8 cellular contexts compared by ENCODE assay signal in genomic region chr19:34962945-34963530, GRCh38. TPM values are rescaled to one million over a fixed set of nuclear protein-coding genes. Genes with fewer than 3 reads are reported as not detected.
DNase-seq lines count a peak whose midpoint lies in the region; ATAC-seq and TF ChIP-seq lines count a peak whose summit lies in the region.

No MANE protein-coding gene starts in this region.

- DNase-seq in NCI-H1105 treated with DMSO at 0.1 percent for 48 hours (lab: John Stamatoyannopoulos, UW) = peak; percentile 6
- DNase-seq in NCI-H1105 (lab: John Stamatoyannopoulos, UW) = no peak
- no peak for DNase-seq in WTC11 (ENCODE audit: low spot score)
- DNase-seq in head of caudate nucleus = peak in 24 of 42 donors; percentile 15 to 60 (median 36)
- no peak for DNase-seq in sigmoid colon
- no peak for DNase-seq in kidney glomerular epithelial cell (lab: John Stamatoyannopoulos, UW)
- no peak for DNase-seq in GM19238 (ENCODE audit: insufficient read length, low spot score)
- DNase-seq in NCI-H1694 (lab: John Stamatoyannopoulos, UW) = no peak

- intact Hi-C loops in head of caudate nucleus (cut with DNase I) (no loop called here), sigmoid colon (cut with DNase I) (no loop called here)

- H3K4me1 Mint-ChIP-seq in WTC11 = peaks cover 34% of the 10 kb centered on the region

- no peak for TF ChIP-seq POLR2A in sigmoid colon (IDR thresholded peaks at IDR 0.05)

- no peaks in the 10 kb centered on the region for H3K27me3 ChIP-seq in sigmoid colon

- no peak for TF ChIP-seq CTCF in WTC11 (IDR thresholded peaks at IDR 0.05)
- no peak for TF ChIP-seq CTCF in sigmoid colon (IDR thresholded peaks at IDR 0.05)

- peak overlapping the region; percentile 90 to 99 (median 96) for H3K4me3 ChIP-seq in sigmoid colon

- H3K36me3 Mint-ChIP-seq in WTC11 = peaks cover 59% of the 10 kb centered on the region

- H3K27ac Mint-ChIP-seq in WTC11 = no peak overlapping the region

- H3K9me3 ChIP-seq in sigmoid colon = peaks cover 17 to 20% (median 18%) of the 10 kb centered on the region in 4 donors

- H3K4me3 Mint-ChIP-seq in WTC11 = peak overlapping the region; percentile 87

- CTCF ChIA-PET in WTC11 (lab: Charles Lee) = interaction anchor here (0.7 to 3.0 kb wide), 4 partner anchors 9 to 125 kb away, joined by 3 to 9 read pairs (median 6); partner anchors contain the start of gene ZNF30

- no peak for TF ChIP-seq EP300 in sigmoid colon (IDR thresholded peaks at IDR 0.05)

- H3K4me1 ChIP-seq in sigmoid colon = peaks cover 0 to 29% (median 18%) of the 10 kb centered on the region in 4 donors

- POLR2A ChIA-PET in WTC11 (lab: Charles Lee) = interaction anchor here (0.9 kb wide), 1 partner anchor 36 kb away, joined by 4 read pairs; no protein-coding TSS in a partner anchor

- peaks cover 31% of the 10 kb centered on the region for H3K27me3 Mint-ChIP-seq in WTC11 (ENCODE audit: low read depth)

- ATAC-seq in WTC11 = no peak

- H3K9me3 Mint-ChIP-seq in WTC11 = peaks cover 48% of the 10 kb centered on the region

- WGBS in sigmoid colon, 2 donors = 36 to 37% methylated on average over 9 of the region's 9 CpGs

- H3K27ac ChIP-seq in sigmoid colon = peak overlapping the region; percentile 68 to 75 (median 74)

- H3K36me3 ChIP-seq in sigmoid colon = peaks cover 21 to 31% (median 22%) of the 10 kb centered on the region in 4 donors

TF ChIP-seq in WTC11, 78 proteins besides CTCF, POLR2A, EP300 and RAD21:
- TF ChIP-seq ZNF671 (CRISPR knock-in tag; IDR thresholded peaks at IDR 0.05) (no peak), CREM (CRISPR knock-in tag; IDR thresholded peaks at IDR 0.05) (no peak), PRDM15 (CRISPR knock-in tag; IDR thresholded peaks at IDR 0.05) (no peak), JUN (CRISPR knock-in tag; IDR thresholded peaks at IDR 0.05) (0 out of 2 replicates have a peak, but pooled peaks have one; percentile 13)
- TF ChIP-seq, protein P1, sequence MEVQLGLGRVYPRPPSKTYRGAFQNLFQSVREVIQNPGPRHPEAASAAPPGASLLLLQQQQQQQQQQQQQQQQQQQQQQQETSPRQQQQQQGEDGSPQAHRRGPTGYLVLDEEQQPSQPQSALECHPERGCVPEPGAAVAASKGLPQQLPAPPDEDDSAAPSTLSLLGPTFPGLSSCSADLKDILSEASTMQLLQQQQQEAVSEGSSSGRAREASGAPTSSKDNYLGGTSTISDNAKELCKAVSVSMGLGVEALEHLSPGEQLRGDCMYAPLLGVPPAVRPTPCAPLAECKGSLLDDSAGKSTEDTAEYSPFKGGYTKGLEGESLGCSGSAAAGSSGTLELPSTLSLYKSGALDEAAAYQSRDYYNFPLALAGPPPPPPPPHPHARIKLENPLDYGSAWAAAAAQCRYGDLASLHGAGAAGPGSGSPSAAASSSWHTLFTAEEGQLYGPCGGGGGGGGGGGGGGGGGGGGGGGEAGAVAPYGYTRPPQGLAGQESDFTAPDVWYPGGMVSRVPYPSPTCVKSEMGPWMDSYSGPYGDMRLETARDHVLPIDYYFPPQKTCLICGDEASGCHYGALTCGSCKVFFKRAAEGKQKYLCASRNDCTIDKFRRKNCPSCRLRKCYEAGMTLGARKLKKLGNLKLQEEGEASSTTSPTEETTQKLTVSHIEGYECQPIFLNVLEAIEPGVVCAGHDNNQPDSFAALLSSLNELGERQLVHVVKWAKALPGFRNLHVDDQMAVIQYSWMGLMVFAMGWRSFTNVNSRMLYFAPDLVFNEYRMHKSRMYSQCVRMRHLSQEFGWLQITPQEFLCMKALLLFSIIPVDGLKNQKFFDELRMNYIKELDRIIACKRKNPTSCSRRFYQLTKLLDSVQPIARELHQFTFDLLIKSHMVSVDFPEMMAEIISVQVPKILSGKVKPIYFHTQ (CRISPR knock-in tag; IDR thresholded peaks at IDR 0.05) = no peak

RNA-seq across cellular contexts. Expression of gene ZNF792, which starts 1.0 kb away (rescaled TPM):
- total RNA-seq in WTC11 (2021) (6.6 to 12.9 TPM (median 8.0 TPM) in 3 replicates), sigmoid colon (1 to 10 TPM; 3.1 to 6.4 (median 4.2) TPM)
- 1 to 10 TPM; 1.4 to 3.0 (median 1.8) TPM for polyA plus RNA-seq in sigmoid colon

RNA-seq across cellular contexts. Expression of gene ZNF30, which starts 36.3 kb away (rescaled TPM):
- total RNA-seq in WTC11 (2021) (5.4 to 6.8 TPM (median 6.0 TPM) in 3 replicates), sigmoid colon (1 to 10 TPM; 1.7 to 3.9 (median 1.9) TPM)
- polyA plus RNA-seq in sigmoid colon = 1 to 10 TPM in 1 of 3 donors, under 1 TPM in 2; 0.46 to 1.8 (median 0.60) TPM

RNA-seq across cellular contexts. Expression of gene GRAMD1A, which starts 37.1 kb away (rescaled TPM):
- 235 to 389 TPM (median 236 TPM) in 3 replicates for total RNA-seq in WTC11 (2021)
- 10 to 100 TPM; 27.1 to 58.9 (median 43.0) TPM for total RNA-seq in sigmoid colon
- polyA plus RNA-seq in sigmoid colon = 10 to 100 TPM in 2 of 3 donors, 1 to 10 TPM in 1; 5.1 to 41.1 (median 12.0) TPM

Comparison
In these comparisons a context has a peak if more than half of its experiments do, and no peak if none do; other contexts are left out.
1. DNase-seq: peak in NCI-H1105 treated with DMSO at 0.1 percent for 48 hours (single experiment) and head of caudate nucleus (24 of 42); none in NCI-H1105 (single experiment), WTC11 (single experiment), sigmoid colon (single experiment), kidney glomerular epithelial cell (single experiment), GM19238 (single experiment) and NCI-H1694 (single experiment).